Comparison of ENCODE assay signal across 23 cellular contexts in genomic region chr21:28949318-28949717, GRCh38.
"Had no signal": no experiment of that assay in that cellular context is flagged by ENCODE, and none has a peak within 500 bp of the region (broad histone marks: within the 10 kb centered on the region; RNA-seq: fewer than 3 reads in every experiment).

No MANE protein-coding gene starts in this region.

- H3K4me1 ChIP-seq: breast epithelium, foreskin keratinocyte, heart right ventricle, pancreas, psoas muscle, tibial nerve had no signal

- H3K4me3 ChIP-seq: breast epithelium, esophagus muscularis mucosa, heart right ventricle, pancreas, psoas muscle, smooth muscle cell, tibial nerve had no signal

- H3K9me3 ChIP-seq: breast epithelium, esophagus muscularis mucosa, heart right ventricle, pancreas, psoas muscle, tibial nerve had no signal

- ATAC-seq: foreskin keratinocyte, heart right ventricle, pancreas, psoas muscle had no signal

- H3K27me3 ChIP-seq: breast epithelium, esophagus muscularis mucosa, foreskin keratinocyte, heart right ventricle, pancreas, tibial nerve had no signal

- H3K27me3 Mint-ChIP-seq: activated T-cell treated with anti-CD3 and anti-CD28 coated beads, Interleukin-2, amount 50 U/mL, for 24 hours; dendritic cell treated with granulocyte-macrophage colony-stimulating factor and Interleukin-4, amounts not matched to agents 40 ng/mL and 50 ng/mL, for 4 days; naive B cell had no signal

- H3K4me3 Mint-ChIP-seq: activated T-cell treated with anti-CD3 and anti-CD28 coated beads, Interleukin-2, amount 50 U/mL, for 24 hours; dendritic cell treated with granulocyte-macrophage colony-stimulating factor and Interleukin-4, amounts not matched to agents 40 ng/mL and 50 ng/mL, for 4 days; mesothelial cell of epicardium; naive B cell; neural crest cell; T-helper 2 cell treated with Interferon-gamma antibody and Interleukin-4, amounts not matched to agents 5 μg/mL and 100 μg/mL, for 36 hours had no signal

- H3K4me2 ChIP-seq: smooth muscle cell had no signal

- DNase-seq: activated CD4-positive, CD25-positive, alpha-beta regulatory T cell; activated CD8-positive, alpha-beta memory T cell treated with anti-CD3 and anti-CD28 coated beads for 24 hours; activated CD8-positive, alpha-beta memory T cell treated with anti-CD3 and anti-CD28 coated beads, Interleukin-2, amount 50 U/mL, for 4 hours; activated T-cell treated with anti-CD3 and anti-CD28 coated beads, Interleukin-2, amount 50 U/mL, for 24 hours; central memory CD4-positive, alpha-beta T cell; foreskin keratinocyte; heart right ventricle; naive B cell; nucleus accumbens; pancreas; psoas muscle; stimulated activated CD4-positive, alpha-beta T cell treated with anti-CD3 and anti-CD28 coated beads, Interleukin-2, amount 100 ng/mL, for 24 hours; stimulated activated naive CD4-positive, alpha-beta T cell treated with Interleukin-2 at 50 U/mL for 16 hours had no signal

- H3K9me3 Mint-ChIP-seq: activated naive CD4-positive, alpha-beta T cell treated with anti-CD3 and anti-CD28 coated beads, Interleukin-2, amount 50 U/mL, for 72 hours; activated T-cell treated with anti-CD3 and anti-CD28 coated beads, Interleukin-2, amount 50 U/mL, for 24 hours; activated T-helper 2 cell treated with anti-CD3 and anti-CD28 coated beads, Interferon-gamma antibody, Interleukin-2, Interleukin-4, amounts not matched to agents 10 μg/mL and 5 μg/mL and 100 μg/mL, durations not matched to agents 14 hours and 24 hours and 36 hours; dendritic cell treated with granulocyte-macrophage colony-stimulating factor and Interleukin-4, amounts not matched to agents 40 ng/mL and 50 ng/mL, for 4 days; mesothelial cell of epicardium; naive B cell; neural crest cell; T-helper 2 cell treated with Interferon-gamma antibody and Interleukin-4, amounts not matched to agents 5 μg/mL and 100 μg/mL, for 36 hours had no signal

- H3K4me1 Mint-ChIP-seq: mesothelial cell of epicardium, naive B cell, neural crest cell had no signal

- H3K27ac ChIP-seq: breast epithelium, esophagus muscularis mucosa, foreskin keratinocyte, heart right ventricle, pancreas, psoas muscle, tibial nerve had no signal

- H3K27ac Mint-ChIP-seq: activated T-cell treated with anti-CD3 and anti-CD28 coated beads, Interleukin-2, amount 50 U/mL, for 24 hours; activated T-helper 2 cell treated with anti-CD3 and anti-CD28 coated beads, Interferon-gamma antibody, Interleukin-2, Interleukin-4, amounts not matched to agents 10 μg/mL and 5 μg/mL and 100 μg/mL, durations not matched to agents 14 hours and 24 hours and 36 hours; dendritic cell treated with granulocyte-macrophage colony-stimulating factor and Interleukin-4, amounts not matched to agents 40 ng/mL and 50 ng/mL, for 4 days; mesothelial cell of epicardium; naive B cell; T-helper 2 cell treated with Interferon-gamma antibody and Interleukin-4, amounts not matched to agents 5 μg/mL and 100 μg/mL, for 36 hours had no signal
